ENCODE assay signal across 11 cellular contexts in the genomic region with DNA sequence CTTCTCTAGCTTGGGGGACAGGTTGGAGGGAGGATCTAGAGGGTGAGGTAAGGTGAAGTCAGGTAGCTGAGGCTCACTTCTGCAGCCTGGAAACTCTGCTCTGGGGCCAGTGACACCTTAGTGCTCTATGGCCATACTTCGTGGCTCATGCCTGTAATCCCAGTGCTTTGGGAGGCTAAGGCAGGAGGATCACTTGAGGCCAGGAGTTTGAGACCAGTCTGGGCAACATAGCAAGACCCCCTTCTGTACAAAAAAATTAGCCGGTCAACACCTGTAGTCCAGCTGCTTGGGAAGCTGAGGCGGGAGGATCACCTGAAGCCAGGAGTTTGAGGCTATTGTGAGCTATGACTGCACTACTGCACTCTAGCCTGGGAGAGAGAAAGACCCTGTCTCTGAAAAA. TPM values are rescaled to one million over a fixed set of nuclear protein-coding genes. Genes with fewer than 3 reads are reported as not detected.
DNase-seq lines count a peak whose midpoint lies in the region; ATAC-seq and TF ChIP-seq lines count a peak whose summit lies in the region.
"Had no signal": no experiment of that assay in that cellular context is flagged by ENCODE, and none has a peak within 500 bp of the region (broad histone marks: within the 10 kb centered on the region; RNA-seq: fewer than 3 reads in every experiment).

No MANE protein-coding gene starts in this region.

- CTCF ChIA-PET in BJ (lab: Yijun Ruan, JAX): interaction anchor here (0.8 to 33.9 kb wide), 3 partner anchors 9 to 166 kb away, joined by 3 to 983 read pairs (median 113); no protein-coding TSS in a partner anchor
- CTCF ChIA-PET in PC-9 (lab: Charles Lee): interaction anchor here (0.6 to 0.7 kb wide), 2 partner anchors 10 to 20 kb away, joined by 3 to 6 read pairs; no protein-coding TSS in a partner anchor

- H2AK5ac ChIP-seq in neuronal stem cell (ENCODE audit: low read depth, low read length): no peak overlapping the region

- DNase-seq in BJ (ENCODE audit: low read depth): no peak
- DNase-seq in PC-9: no peak
- no peak for DNase-seq in epithelial cell of prostate (ENCODE audit: low read depth, low spot score)
- DNase-seq in psoas muscle: no peak
- no peak for DNase-seq in stimulated activated CD4-positive, alpha-beta T cell treated with anti-CD3 and anti-CD28 coated beads, Interleukin-2, amount 100 ng/mL, for 48 hours
- DNase-seq in KG1 (lab: John Stamatoyannopoulos, UW): no peak
- DNase-seq in CD1c-positive myeloid dendritic cell (ENCODE audit: extremely low spot score): no peak
- DNase-seq in neuronal stem cell (ENCODE audit: low spot score): no peak
- DNase-seq: DMS79, naive B cell, NCI-H1048 had no signal

- H3K27ac ChIP-seq in PC-9 (peak overlapping the region; percentile 98), epithelial cell of prostate (peak overlapping the region; percentile 99), psoas muscle (peak overlapping the region; percentile 99), neuronal stem cell (replicated peaks; ENCODE audit: low read length) (no peak overlapping the region)

- no peak for TF ChIP-seq CTCF in BJ (IDR thresholded peaks at IDR 0.05; ENCODE audit: insufficient read depth, low read depth, low read length)
- TF ChIP-seq CTCF in PC-9 (conservative IDR thresholded peaks at IDR 0.05): no peak
- no peak for TF ChIP-seq CTCF in psoas muscle (IDR thresholded peaks at IDR 0.05)

- 57 to 62% (median 59%) methylated on average over 3 of the region's 3 CpGs for WGBS in psoas muscle, 3 donors
- WGBS in neuronal stem cell (ENCODE audit: extremely low coverage in 2 of 2, insufficient read length in 2 of 2, insufficient replicate concordance in 1 of 2), 2 donors: no CpG with 5 or more reads among the region's 3 CpGs

- no peak overlapping the region for H2BK15ac ChIP-seq in neuronal stem cell (ENCODE audit: low read length)

- no peak overlapping the region for H3K9ac ChIP-seq in neuronal stem cell (ENCODE audit: low read depth, low read length, poor library complexity)

- no peak overlapping the region for H3K23ac ChIP-seq in neuronal stem cell (ENCODE audit: low read depth, low read length, poor library complexity)

- peaks cover 92% of the 10 kb centered on the region for H3K79me2 ChIP-seq in PC-9 (ENCODE audit: low read depth)

- H3K14ac ChIP-seq in neuronal stem cell (ENCODE audit: low read length): no peak overlapping the region

- no peak overlapping the region for H3K4ac ChIP-seq in neuronal stem cell (ENCODE audit: low read length)

- H2BK12ac ChIP-seq in neuronal stem cell (ENCODE audit: low read length): no peak overlapping the region

- H2BK5ac ChIP-seq in neuronal stem cell (ENCODE audit: low read length): no peak overlapping the region

- H3K36me3 ChIP-seq in BJ (ENCODE audit: control insufficient read depth, insufficient read depth, low read length) (peaks cover 4% of the 10 kb centered on the region), PC-9 (ENCODE audit: low read depth) (peaks cover 16% of the 10 kb centered on the region; the same call in 1 of the 2 replicates), psoas muscle (ENCODE audit: insufficient read depth in 1 of 2, low read depth in 1 of 2) (no peaks in the 10 kb centered on the region), neuronal stem cell (replicated peaks in 1 of 2; ENCODE audit: control insufficient read depth in 2 of 2, insufficient read depth in 2 of 2, low read length in 2 of 2) (peaks cover 5 to 51% of the 10 kb centered on the region in 2 donors)

- H4K91ac ChIP-seq in neuronal stem cell (ENCODE audit: low read depth, low read length, poor library complexity): no peak overlapping the region

- H3K4me3 ChIP-seq in BJ (ENCODE audit: low read depth, low read length) (peak overlapping the region; percentile 16), PC-9 (peak overlapping the region; percentile 24; the same call in 1 of the 2 replicates), psoas muscle (peak overlapping the region; percentile 99), neuronal stem cell (ENCODE audit: low read length in 2 of 2) (no peak overlapping the region)

- H3K9me3 ChIP-seq in PC-9 (ENCODE audit: insufficient read depth, low read depth) (no peaks in the 10 kb centered on the region), psoas muscle (no peaks in the 10 kb centered on the region), neuronal stem cell (replicated peaks in 1 of 2; ENCODE audit: control insufficient read depth in 2 of 2, insufficient read depth in 1 of 2, low read depth in 1 of 2, low read length in 2 of 2) (peaks cover 0 to 2% of the 10 kb centered on the region in 2 donors)

- no peak for ATAC-seq in psoas muscle

- no peaks in the 10 kb centered on the region for H3K9me2 ChIP-seq in PC-9 (ENCODE audit: insufficient read depth)

- H3K18ac ChIP-seq in neuronal stem cell (ENCODE audit: low read length): no peak overlapping the region

- intact Hi-C loops in PC-9 (cut with micrococcal nuclease; ENCODE audit: unreplicated experiment) (loop anchor here (10.0 kb wide), 1 partner anchor 384 kb away; a partner anchor contains a TSS), psoas muscle (cut with DNase I) (loop anchor here in 1 of 2 donors (10.0 kb wide), 1 partner anchor 384 kb away; a partner anchor contains a TSS)

- no peak overlapping the region for H4K8ac ChIP-seq in neuronal stem cell (ENCODE audit: low read depth, low read length)

- peaks cover 5% of the 10 kb centered on the region for H3K79me1 ChIP-seq in neuronal stem cell (ENCODE audit: low read depth, low read length)

- BruUV-seq in PC-9 (replicated peaks; lab: Mats Ljungman, UMichigan): no TSS peak

- H2AFZ ChIP-seq in PC-9 (no peak overlapping the region), neuronal stem cell (ENCODE audit: low read length) (no peak overlapping the region)

- H3F3A ChIP-seq in PC-9 (ENCODE audit: insufficient read depth, low read depth): peaks cover 85% of the 10 kb centered on the region

- POLR2A ChIA-PET in BJ (lab: Charles Lee) (interaction anchor here (0.6 to 1.8 kb wide), 3 partner anchors 8 to 1124 kb away, joined by 4 to 12 read pairs (median 11); no protein-coding TSS in a partner anchor), PC-9 (lab: Charles Lee; ENCODE audit: unreplicated experiment) (interaction anchor here (0.6 kb wide), 1 partner anchor 14 kb away, joined by 5 read pairs; no protein-coding TSS in a partner anchor)

- peak overlapping the region; percentile 99 for H3K4me2 ChIP-seq in PC-9
- no peak overlapping the region for H3K4me2 ChIP-seq in neuronal stem cell (ENCODE audit: insufficient read depth, low read length, poor library complexity, severe bottlenecking)

- H2BK120ac ChIP-seq in neuronal stem cell (ENCODE audit: low read depth, low read length): no peak overlapping the region

- H3K27me3 ChIP-seq in BJ (ENCODE audit: control insufficient read depth, insufficient read depth, low read length) (no peaks in the 10 kb centered on the region), PC-9 (ENCODE audit: insufficient read depth, low read depth) (no peaks in the 10 kb centered on the region), psoas muscle (ENCODE audit: insufficient read depth in 3 of 3, low read length in 2 of 3) (no peaks in the 10 kb centered on the region), neuronal stem cell (ENCODE audit: control insufficient read depth in 3 of 3, insufficient read depth in 3 of 3, low read depth in 1 of 3, low read length in 3 of 3) (no peaks in the 10 kb centered on the region)

- H3K4me1 ChIP-seq in PC-9 (replicated peaks; ENCODE audit: insufficient read depth) (peaks cover 88% of the 10 kb centered on the region), psoas muscle (peaks cover 82% of the 10 kb centered on the region), neuronal stem cell (ENCODE audit: control insufficient read depth in 2 of 2, insufficient read depth in 1 of 2, low read depth in 1 of 2, low read length in 2 of 2) (peaks cover 26 to 29% of the 10 kb centered on the region in 2 donors)

- H4K20me1 ChIP-seq in PC-9 (ENCODE audit: insufficient read depth): peaks cover 44% of the 10 kb centered on the region

RNA-seq across cellular contexts. Expression of a gene that starts 5.8 kb away (rescaled TPM):
- polyA plus RNA-seq in BJ (2011; rRNA removed) (537 and 840 TPM in 2 replicates), psoas muscle (100 to 1,000 TPM; 114 to 237 (median 138) TPM)
- polyA minus RNA-seq in BJ (2011; rRNA and poly(A)+ RNA removed): 412 and 437 TPM in 2 replicates
- total RNA-seq in PC-9 (2021) (569 and 580 TPM in 2 replicates), psoas muscle (100 to 1,000 TPM; 161 to 392 (median 291) TPM)
- 28.6 TPM for polyA plus RNA-seq in neuronal stem cell (2013, experiment 1 of 2)
- 29.9 TPM for polyA plus RNA-seq in neuronal stem cell (2013, experiment 2 of 2)

RNA-seq across cellular contexts. Expression of a gene that starts 33.1 kb away (rescaled TPM):
- polyA plus RNA-seq in BJ (2011; rRNA removed) (0.49 and 0.77 TPM in 2 replicates), psoas muscle (1 to 10 TPM in 1 of 3 donors, under 1 TPM in 2; 0.77 to 1.8 (median 0.82) TPM)
- 0.19 and 0.82 TPM in 2 replicates for polyA minus RNA-seq in BJ (2011; rRNA and poly(A)+ RNA removed)
- total RNA-seq in PC-9 (2021) (16.2 and 19.1 TPM in 2 replicates), psoas muscle (1 to 10 TPM; 1.2 to 3.4 (median 2.4) TPM)
- polyA plus RNA-seq in neuronal stem cell (2013, experiment 1 of 2): 4.4 TPM
- 4.5 TPM for polyA plus RNA-seq in neuronal stem cell (2013, experiment 2 of 2)

RNA-seq across cellular contexts. Expression of a gene that starts 38.1 kb away (rescaled TPM):
- polyA plus RNA-seq in BJ (2011; rRNA removed): 1.9 TPM in 2 replicates
- 1.8 and 2.4 TPM in 2 replicates for polyA minus RNA-seq in BJ (2011; rRNA and poly(A)+ RNA removed)
- 6.6 and 7.2 TPM in 2 replicates for total RNA-seq in PC-9 (2021)
- under 1 TPM; 0.06 to 0.28 (median 0.11) TPM for total RNA-seq in psoas muscle
- under 1 TPM; 0.07 to 0.42 (median 0.22) TPM for polyA plus RNA-seq in psoas muscle
- 72.9 TPM for polyA plus RNA-seq in neuronal stem cell (2013, experiment 1 of 2)
- polyA plus RNA-seq in neuronal stem cell (2013, experiment 2 of 2): 75.1 TPM

RNA-seq across cellular contexts. Expression of a gene that starts 59.4 kb away (rescaled TPM):
- polyA plus RNA-seq in BJ (2011; rRNA removed): not detected in 2 replicates
- polyA minus RNA-seq in BJ (2011; rRNA and poly(A)+ RNA removed): not detected in 2 replicates
- total RNA-seq in PC-9 (2021): 129 and 194 TPM in 2 replicates
- not detected for total RNA-seq in psoas muscle
- under 1 TPM; 0.07 to 0.34 (median 0.13) TPM for polyA plus RNA-seq in psoas muscle
- polyA plus RNA-seq in neuronal stem cell (2013, experiment 1 of 2): 3.3 TPM
- 3.4 TPM for polyA plus RNA-seq in neuronal stem cell (2013, experiment 2 of 2)

Comparison
In these comparisons a context has a peak if more than half of its experiments do, and no peak if none do; other contexts are left out.
1. H3K4me3 ChIP-seq: peak in BJ (single experiment), PC-9 (single experiment) and psoas muscle (single experiment); none in neuronal stem cell (0 of 2).